8 cellular contexts compared by ENCODE assay signal in the genomic region with DNA sequence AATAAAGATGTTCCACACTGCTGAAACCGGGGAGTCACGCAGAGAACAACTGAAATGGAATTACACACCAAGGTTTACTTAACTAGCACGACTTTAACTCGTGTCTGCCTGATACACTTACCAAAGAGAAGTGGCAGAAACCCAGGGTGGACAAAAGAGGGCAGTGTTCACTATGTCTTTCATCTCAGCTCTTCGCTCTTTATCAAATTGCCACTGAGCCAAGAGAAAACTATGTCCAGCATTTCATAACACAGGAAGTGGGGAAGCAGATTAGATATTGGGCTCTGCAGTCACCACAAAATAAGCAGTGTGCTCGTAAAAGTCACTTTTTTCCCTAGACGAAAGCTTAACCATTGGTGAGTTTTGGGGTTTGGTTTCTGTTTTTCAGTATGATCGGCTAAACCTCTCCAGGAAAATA.
A peak's percentile ranks its signal among the peaks of the same experiment; 100 is the strongest.
DNase-seq lines count a peak whose midpoint lies in the region; ATAC-seq, FAIRE-seq and TF ChIP-seq lines count a peak whose summit lies in the region.

No MANE protein-coding gene starts in this region.

- no peak overlapping the region for H3K4me3 ChIP-seq in CD4-positive, CD25-positive, alpha-beta regulatory T cell (ENCODE audit: low read depth, low read length)
- H3K4me3 ChIP-seq in fibroblast of villous mesenchyme (ENCODE audit: low read depth, low read length) (peak overlapping the region; percentile 50), neuronal stem cell (ENCODE audit: low read length in 2 of 2) (no peak overlapping the region)

- no peak overlapping the region for H3K4me3 Mint-ChIP-seq in CD4-positive, CD25-positive, alpha-beta regulatory T cell
- no peak overlapping the region for H3K4me3 Mint-ChIP-seq in activated T-helper 2 cell treated with anti-CD3 and anti-CD28 coated beads, Interferon-gamma antibody, Interleukin-2, Interleukin-4, amounts not matched to agents 10 μg/mL and 5 μg/mL and 100 μg/mL, durations not matched to agents 14 hours and 24 hours and 36 hours (ENCODE audit: low read depth)

- no peak overlapping the region for H3K23ac ChIP-seq in neuronal stem cell (ENCODE audit: low read depth, low read length, poor library complexity)

- H2BK15ac ChIP-seq in neuronal stem cell (ENCODE audit: low read length): no peak overlapping the region

- no peaks in the 10 kb centered on the region for H3K79me1 ChIP-seq in neuronal stem cell (ENCODE audit: low read depth, low read length)

- H3K36me3 ChIP-seq in CD4-positive, CD25-positive, alpha-beta regulatory T cell (ENCODE audit: control insufficient read depth, insufficient read depth, low read length): no peaks in the 10 kb centered on the region
- H3K36me3 ChIP-seq in neuronal stem cell (replicated peaks in 1 of 2; ENCODE audit: control insufficient read depth in 2 of 2, insufficient read depth in 2 of 2, low read length in 2 of 2): no peaks in the 10 kb centered on the region

- no peak overlapping the region for H4K91ac ChIP-seq in neuronal stem cell (ENCODE audit: low read depth, low read length, poor library complexity)

- H2BK12ac ChIP-seq in neuronal stem cell (ENCODE audit: low read length): no peak overlapping the region

- H3K4me1 Mint-ChIP-seq in CD4-positive, CD25-positive, alpha-beta regulatory T cell: peaks cover 0 to 10% (median 5%) of the 10 kb centered on the region in 4 donors
- H3K4me1 Mint-ChIP-seq in activated T-helper 2 cell treated with anti-CD3 and anti-CD28 coated beads, Interferon-gamma antibody, Interleukin-2, Interleukin-4, amounts not matched to agents 10 μg/mL and 5 μg/mL and 100 μg/mL, durations not matched to agents 14 hours and 24 hours and 36 hours (ENCODE audit: low read depth): peaks cover 11% of the 10 kb centered on the region

- peak overlapping the region; percentile 35 for H3K4me2 ChIP-seq in neuronal stem cell (ENCODE audit: insufficient read depth, low read length, poor library complexity, severe bottlenecking)

- FAIRE-seq in TTC549 (lab: Jason Lieb, UNC): peak; percentile 98

- no peak for ATAC-seq in CD4-positive, CD25-positive, alpha-beta regulatory T cell (ENCODE audit: low read depth in 2 of 2)
- ATAC-seq in GM19351 (IDR thresholded peaks at IDR 0.05; ENCODE audit: unreplicated experiment) (peak; percentile 71), GM18873 (IDR thresholded peaks at IDR 0.05; ENCODE audit: low FRiP score, unreplicated experiment) (no peak)

- no peaks in the 10 kb centered on the region for H3K4me1 ChIP-seq in CD4-positive, CD25-positive, alpha-beta regulatory T cell (ENCODE audit: control insufficient read depth, insufficient read depth, low read length, poor library complexity, severe bottlenecking)
- H3K4me1 ChIP-seq in neuronal stem cell (ENCODE audit: control insufficient read depth in 2 of 2, insufficient read depth in 1 of 2, low read depth in 1 of 2, low read length in 2 of 2): peaks cover 0 to 4% of the 10 kb centered on the region in 2 donors

- no peak overlapping the region for H3K27ac ChIP-seq in CD4-positive, CD25-positive, alpha-beta regulatory T cell (ENCODE audit: insufficient read depth, low read length, poor library complexity, severe bottlenecking)
- H3K27ac ChIP-seq in neuronal stem cell (replicated peaks; ENCODE audit: low read length): no peak overlapping the region

- H3K18ac ChIP-seq in neuronal stem cell (ENCODE audit: low read length): no peak overlapping the region

- WGBS in neuronal stem cell (ENCODE audit: extremely low coverage in 2 of 2, insufficient read length in 2 of 2, insufficient replicate concordance in 1 of 2), 2 donors: no CpG with 5 or more reads among the region's 8 CpGs

- no peak overlapping the region for H4K8ac ChIP-seq in neuronal stem cell (ENCODE audit: low read depth, low read length)

- peak; percentile 79 for TF ChIP-seq CTCF in fibroblast of villous mesenchyme (IDR thresholded peaks at IDR 0.05; ENCODE audit: insufficient read depth, low read depth, low read length)

- H2AFZ ChIP-seq in neuronal stem cell (ENCODE audit: low read length): no peak overlapping the region

- peak in 2 of 3 donors; percentile 24 to 55 for DNase-seq in CD4-positive, CD25-positive, alpha-beta regulatory T cell
- DNase-seq in NCI-H2029 (lab: John Stamatoyannopoulos, UW) (peak; percentile 64), fibroblast of villous mesenchyme (ENCODE audit: low read depth) (peak; percentile 98), neuronal stem cell (ENCODE audit: low spot score) (peak; percentile 38)
- no peak for DNase-seq in activated T-helper 2 cell treated with anti-CD3 and anti-CD28 coated beads, Interferon-gamma antibody, Interleukin-2, Interleukin-4, amounts not matched to agents 10 μg/mL and 5 μg/mL and 100 μg/mL, durations not matched to agents 14 hours and 24 hours and 36 hours (ENCODE audit: low spot score)

- H3K9me3 Mint-ChIP-seq in CD4-positive, CD25-positive, alpha-beta regulatory T cell: no peaks in the 10 kb centered on the region
- H3K9me3 Mint-ChIP-seq in activated T-helper 2 cell treated with anti-CD3 and anti-CD28 coated beads, Interferon-gamma antibody, Interleukin-2, Interleukin-4, amounts not matched to agents 10 μg/mL and 5 μg/mL and 100 μg/mL, durations not matched to agents 14 hours and 24 hours and 36 hours: no peaks in the 10 kb centered on the region

- no peak overlapping the region for H3K4ac ChIP-seq in neuronal stem cell (ENCODE audit: low read length)

- H3K14ac ChIP-seq in neuronal stem cell (ENCODE audit: low read length): no peak overlapping the region

- H2BK120ac ChIP-seq in neuronal stem cell (ENCODE audit: low read depth, low read length): no peak overlapping the region

- H2BK5ac ChIP-seq in neuronal stem cell (ENCODE audit: low read length): no peak overlapping the region

- H3K27me3 ChIP-seq in CD4-positive, CD25-positive, alpha-beta regulatory T cell (ENCODE audit: control insufficient read depth, insufficient read depth, low read length): peaks cover 12% of the 10 kb centered on the region
- H3K27me3 ChIP-seq in neuronal stem cell (ENCODE audit: control insufficient read depth in 3 of 3, insufficient read depth in 3 of 3, low read depth in 1 of 3, low read length in 3 of 3): peaks cover 0 to 20% (median 0%) of the 10 kb centered on the region in 3 experiments

- H3K36me3 Mint-ChIP-seq in CD4-positive, CD25-positive, alpha-beta regulatory T cell: no peaks in the 10 kb centered on the region
- no peaks in the 10 kb centered on the region for H3K36me3 Mint-ChIP-seq in activated T-helper 2 cell treated with anti-CD3 and anti-CD28 coated beads, Interferon-gamma antibody, Interleukin-2, Interleukin-4, amounts not matched to agents 10 μg/mL and 5 μg/mL and 100 μg/mL, durations not matched to agents 14 hours and 24 hours and 36 hours (ENCODE audit: low read depth)

- H3K27ac Mint-ChIP-seq in CD4-positive, CD25-positive, alpha-beta regulatory T cell: no peak overlapping the region
- no peak overlapping the region for H3K27ac Mint-ChIP-seq in activated T-helper 2 cell treated with anti-CD3 and anti-CD28 coated beads, Interferon-gamma antibody, Interleukin-2, Interleukin-4, amounts not matched to agents 10 μg/mL and 5 μg/mL and 100 μg/mL, durations not matched to agents 14 hours and 24 hours and 36 hours

- H3K27me3 Mint-ChIP-seq in CD4-positive, CD25-positive, alpha-beta regulatory T cell: peaks cover 20% of the 10 kb centered on the region
- H3K27me3 Mint-ChIP-seq in activated T-helper 2 cell treated with anti-CD3 and anti-CD28 coated beads, Interferon-gamma antibody, Interleukin-2, Interleukin-4, amounts not matched to agents 10 μg/mL and 5 μg/mL and 100 μg/mL, durations not matched to agents 14 hours and 24 hours and 36 hours (ENCODE audit: low read depth): peaks cover 46% of the 10 kb centered on the region

- intact Hi-C loops in activated T-helper 2 cell treated with anti-CD3 and anti-CD28 coated beads, Interferon-gamma antibody, Interleukin-2, Interleukin-4, amounts not matched to agents 10 μg/mL and 5 μg/mL and 100 μg/mL, durations not matched to agents 14 hours and 24 hours and 36 hours (cut with micrococcal nuclease): loop anchor here (1.0 to 5.0 kb wide), 4 partner anchors 192 to 711 kb away; partner anchors contain the start of gene GSX2

- H2AK5ac ChIP-seq in neuronal stem cell (ENCODE audit: low read depth, low read length): no peak overlapping the region

- no peak overlapping the region for H3K9ac ChIP-seq in neuronal stem cell (ENCODE audit: low read depth, low read length, poor library complexity)

- no peaks in the 10 kb centered on the region for H3K9me3 ChIP-seq in CD4-positive, CD25-positive, alpha-beta regulatory T cell (ENCODE audit: control insufficient read depth in 2 of 2, low read length in 2 of 2)
- no peaks in the 10 kb centered on the region for H3K9me3 ChIP-seq in neuronal stem cell (replicated peaks in 1 of 2; ENCODE audit: control insufficient read depth in 2 of 2, insufficient read depth in 1 of 2, low read depth in 1 of 2, low read length in 2 of 2)
